18 cellular contexts compared by ENCODE assay signal in the genomic region with DNA sequence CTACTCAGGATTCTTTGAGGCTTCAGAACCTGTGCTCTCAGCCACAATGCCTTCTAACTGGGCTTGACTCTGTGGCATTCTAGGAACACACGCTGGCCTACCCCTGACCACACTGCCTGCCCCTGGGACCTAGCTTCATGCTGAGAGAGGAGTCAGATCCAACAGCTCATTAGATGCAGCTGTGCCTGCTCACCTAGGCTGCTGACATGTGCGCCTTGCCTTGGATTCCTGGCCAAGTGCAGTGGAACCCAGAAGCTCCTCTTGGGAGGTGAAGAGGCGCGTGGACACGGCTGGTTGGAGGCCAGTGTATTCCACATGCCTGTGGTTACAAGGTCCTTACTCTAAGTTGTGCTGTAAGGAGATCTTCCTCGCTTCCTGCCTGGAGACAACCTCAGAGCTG. TPM values are rescaled to one million over a fixed set of nuclear protein-coding genes. Genes with fewer than 3 reads are reported as not detected.
DNase-seq lines count a peak whose midpoint lies in the region; ATAC-seq and TF ChIP-seq lines count a peak whose summit lies in the region.
"Had no signal": no experiment of that assay in that cellular context is flagged by ENCODE, and none has a peak within 500 bp of the region (broad histone marks: within the 10 kb centered on the region; RNA-seq: fewer than 3 reads in every experiment).

No MANE protein-coding gene starts in this region.

- intact Hi-C loops in dendritic cell treated with granulocyte-macrophage colony-stimulating factor and Interleukin-4, amounts not matched to agents 40 ng/mL and 50 ng/mL, for 4 days (cut with micrococcal nuclease) = no loop called here

- peak overlapping the region; percentile 19 for H3K27ac Mint-ChIP-seq in dendritic cell treated with granulocyte-macrophage colony-stimulating factor and Interleukin-4, amounts not matched to agents 40 ng/mL and 50 ng/mL, for 4 days
- H3K27ac Mint-ChIP-seq in natural killer cell treated with Interleukin-12 subunit alpha and Interleukin-12 subunit beta and Interleukin-15 and Interleukin-18, amount 100 ng/mL, for 72 hours = no peak overlapping the region
- no peak overlapping the region for H3K27ac Mint-ChIP-seq in osteocyte (ENCODE audit: unreplicated experiment)
- H3K27ac Mint-ChIP-seq: activated naive CD4-positive, alpha-beta T cell treated with anti-CD3 and anti-CD28 coated beads, Interleukin-2, amount 50 U/mL, for 72 hours; activated T-helper 2 cell treated with anti-CD3 and anti-CD28 coated beads, Interferon-gamma antibody, Interleukin-2, Interleukin-4, amounts not matched to agents 10 μg/mL and 5 μg/mL and 100 μg/mL, durations not matched to agents 14 hours and 24 hours and 36 hours; stimulated activated naive CD8-positive, alpha-beta T cell treated with anti-CD3 and anti-CD28 coated beads, Interleukin-15, amount 100 ng/mL, for 72 hours had no signal

- H3K4me1 Mint-ChIP-seq in dendritic cell treated with granulocyte-macrophage colony-stimulating factor and Interleukin-4, amounts not matched to agents 40 ng/mL and 50 ng/mL, for 4 days (ENCODE audit: low read depth) = peaks cover 17% of the 10 kb centered on the region
- H3K4me1 Mint-ChIP-seq in natural killer cell treated with Interleukin-12 subunit alpha and Interleukin-12 subunit beta and Interleukin-15 and Interleukin-18, amount 100 ng/mL, for 72 hours (ENCODE audit: low read depth in 2 of 2) = peaks cover 9 to 18% of the 10 kb centered on the region in 2 donors
- peaks cover 9% of the 10 kb centered on the region for H3K4me1 Mint-ChIP-seq in osteocyte (ENCODE audit: unreplicated experiment)
- H3K4me1 Mint-ChIP-seq: stimulated activated naive CD8-positive, alpha-beta T cell treated with anti-CD3 and anti-CD28 coated beads, Interleukin-15, amount 100 ng/mL, for 72 hours had no signal

- H3K27me3 Mint-ChIP-seq in dendritic cell treated with granulocyte-macrophage colony-stimulating factor and Interleukin-4, amounts not matched to agents 40 ng/mL and 50 ng/mL, for 4 days = peaks cover 13% of the 10 kb centered on the region
- no peaks in the 10 kb centered on the region for H3K27me3 Mint-ChIP-seq in natural killer cell treated with Interleukin-12 subunit alpha and Interleukin-12 subunit beta and Interleukin-15 and Interleukin-18, amount 100 ng/mL, for 72 hours
- peaks cover 9% of the 10 kb centered on the region for H3K27me3 Mint-ChIP-seq in osteocyte (ENCODE audit: unreplicated experiment)

- H3K9me3 Mint-ChIP-seq in dendritic cell treated with granulocyte-macrophage colony-stimulating factor and Interleukin-4, amounts not matched to agents 40 ng/mL and 50 ng/mL, for 4 days = no peaks in the 10 kb centered on the region
- H3K9me3 Mint-ChIP-seq in natural killer cell treated with Interleukin-12 subunit alpha and Interleukin-12 subunit beta and Interleukin-15 and Interleukin-18, amount 100 ng/mL, for 72 hours = no peaks in the 10 kb centered on the region
- no peaks in the 10 kb centered on the region for H3K9me3 Mint-ChIP-seq in osteocyte (ENCODE audit: unreplicated experiment)
- H3K9me3 Mint-ChIP-seq: activated naive CD4-positive, alpha-beta T cell treated with anti-CD3 and anti-CD28 coated beads, Interleukin-2, amount 50 U/mL, for 72 hours; activated T-helper 2 cell treated with anti-CD3 and anti-CD28 coated beads, Interferon-gamma antibody, Interleukin-2, Interleukin-4, amounts not matched to agents 10 μg/mL and 5 μg/mL and 100 μg/mL, durations not matched to agents 14 hours and 24 hours and 36 hours; stimulated activated naive CD8-positive, alpha-beta T cell treated with anti-CD3 and anti-CD28 coated beads, Interleukin-15, amount 100 ng/mL, for 72 hours had no signal

- H3K4me3 Mint-ChIP-seq in dendritic cell treated with granulocyte-macrophage colony-stimulating factor and Interleukin-4, amounts not matched to agents 40 ng/mL and 50 ng/mL, for 4 days = no peak overlapping the region
- no peak overlapping the region for H3K4me3 Mint-ChIP-seq in natural killer cell treated with Interleukin-12 subunit alpha and Interleukin-12 subunit beta and Interleukin-15 and Interleukin-18, amount 100 ng/mL, for 72 hours
- no peak overlapping the region for H3K4me3 Mint-ChIP-seq in osteocyte (ENCODE audit: unreplicated experiment)
- H3K4me3 Mint-ChIP-seq: stimulated activated naive CD8-positive, alpha-beta T cell treated with anti-CD3 and anti-CD28 coated beads, Interleukin-15, amount 100 ng/mL, for 72 hours had no signal

- no peaks in the 10 kb centered on the region for H3K36me3 Mint-ChIP-seq in dendritic cell treated with granulocyte-macrophage colony-stimulating factor and Interleukin-4, amounts not matched to agents 40 ng/mL and 50 ng/mL, for 4 days (ENCODE audit: low read depth)
- no peaks in the 10 kb centered on the region for H3K36me3 Mint-ChIP-seq in natural killer cell treated with Interleukin-12 subunit alpha and Interleukin-12 subunit beta and Interleukin-15 and Interleukin-18, amount 100 ng/mL, for 72 hours
- no peaks in the 10 kb centered on the region for H3K36me3 Mint-ChIP-seq in osteocyte (ENCODE audit: unreplicated experiment)
- H3K36me3 Mint-ChIP-seq: activated naive CD4-positive, alpha-beta T cell treated with anti-CD3 and anti-CD28 coated beads, Interleukin-2, amount 50 U/mL, for 72 hours had no signal

- ATAC-seq in natural killer cell treated with Interleukin-12 subunit alpha and Interleukin-12 subunit beta and Interleukin-15 and Interleukin-18, amount 100 ng/mL, for 72 hours = no peak

- DNase-seq in DMS79 (lab: John Stamatoyannopoulos, UW) (peak; percentile 99), NCI-H187 (lab: John Stamatoyannopoulos, UW) (peak; percentile 66 to 71), renal cortical epithelial cell (ENCODE audit: low read depth) (peak; percentile 29), osteocyte (ENCODE audit: extremely low spot score, unreplicated experiment) (no peak)
- no peak for DNase-seq in natural killer cell treated with Interleukin-12 subunit alpha and Interleukin-12 subunit beta and Interleukin-15 and Interleukin-18, amount 100 ng/mL, for 72 hours (ENCODE audit: low spot score)
- DNase-seq in activated CD4-positive, alpha-beta T cell treated with anti-CD3 and anti-CD28 coated beads for 1 hour = no peak

- TF ChIP-seq CTCF in osteocyte (IDR thresholded peaks at IDR 0.05) = no peak

RNA-seq across cellular contexts. Expression of a gene that starts 24.7 kb away (rescaled TPM):
- total RNA-seq in renal cortical epithelial cell (not detected in 2 replicates), osteocyte (not detected in 2 replicates)
- total RNA-seq in natural killer cell treated with Interleukin-12 subunit alpha and Interleukin-12 subunit beta and Interleukin-15 and Interleukin-18, amount 100 ng/mL, for 72 hours = not detected
- total RNA-seq: activated naive CD4-positive, alpha-beta T cell treated with anti-CD3 and anti-CD28 coated beads, Interleukin-2, amount 50 U/mL, for 72 hours; activated T-helper 2 cell treated with anti-CD3 and anti-CD28 coated beads, Interferon-gamma antibody, Interleukin-2, Interleukin-4, amounts not matched to agents 10 μg/mL and 5 μg/mL and 100 μg/mL, durations not matched to agents 14 hours and 24 hours and 36 hours; cerebellum; fibroblast of lung; G401; gastrocnemius medialis; lung microvascular endothelial cell; MCF 10A; right cardiac atrium; SJSA1 had no signal

RNA-seq across cellular contexts. Expression of a gene that starts 33.0 kb away (rescaled TPM):
- not detected in 2 replicates for total RNA-seq in renal cortical epithelial cell
- total RNA-seq in natural killer cell treated with Interleukin-12 subunit alpha and Interleukin-12 subunit beta and Interleukin-15 and Interleukin-18, amount 100 ng/mL, for 72 hours = not detected
- total RNA-seq in osteocyte = not detected in 2 replicates
- total RNA-seq: activated naive CD4-positive, alpha-beta T cell treated with anti-CD3 and anti-CD28 coated beads, Interleukin-2, amount 50 U/mL, for 72 hours; activated T-helper 2 cell treated with anti-CD3 and anti-CD28 coated beads, Interferon-gamma antibody, Interleukin-2, Interleukin-4, amounts not matched to agents 10 μg/mL and 5 μg/mL and 100 μg/mL, durations not matched to agents 14 hours and 24 hours and 36 hours; fibroblast of lung; G401; gastrocnemius medialis; lung microvascular endothelial cell; MCF 10A; SJSA1 had no signal

Comparison
In these comparisons a context has a peak if more than half of its experiments do, and no peak if none do; other contexts are left out.
1. DNase-seq: peak in DMS79 (single experiment), NCI-H187 (2 of 2) and renal cortical epithelial cell (single experiment); none in natural killer cell treated with Interleukin-12 subunit alpha and Interleukin-12 subunit beta and Interleukin-15 and Interleukin-18, amount 100 ng/mL, for 72 hours (single experiment), osteocyte (single experiment) and activated CD4-positive, alpha-beta T cell treated with anti-CD3 and anti-CD28 coated beads for 1 hour (single experiment).